ENCODE assay signal across 9 cellular contexts in genomic region chr1:28928306-28928987, GRCh38. TPM values are rescaled to one million over a fixed set of nuclear protein-coding genes. Genes with fewer than 3 reads are reported as not detected.
DNase-seq lines count a peak whose midpoint lies in the region; ATAC-seq and TF ChIP-seq lines count a peak whose summit lies in the region.
"Had no signal": no experiment of that assay in that cellular context is flagged by ENCODE, and none has a peak within 500 bp of the region (broad histone marks: within the 10 kb centered on the region; RNA-seq: fewer than 3 reads in every experiment).

No MANE protein-coding gene starts in this region.

- DNase-seq in EH (ENCODE audit: low read depth) (peak; percentile 2), NCI-H2081 (lab: John Stamatoyannopoulos, UW) (peak; percentile 22 to 75), colonic mucosa (no peak), foreskin fibroblast (no peak), coronary artery (ENCODE audit: low spot score) (no peak), mesenteric fat pad (ENCODE audit: low spot score) (no peak)
- DNase-seq: NK-92 treated with Interleukin-12 subunit alpha and Interleukin-12 subunit beta, amount 100 ng/mL, for 24 hours had no signal

- H3K9me3 ChIP-seq in colonic mucosa: no peaks in the 10 kb centered on the region
- H3K9me3 ChIP-seq in neutrophil: no peaks in the 10 kb centered on the region

- H3K4me1 ChIP-seq in colonic mucosa (peaks cover 18% of the 10 kb centered on the region), neutrophil (ENCODE audit: control insufficient read depth in 1 of 2, insufficient read depth in 1 of 2, low read depth in 1 of 2, low read length in 1 of 2) (peaks cover 45 to 49% of the 10 kb centered on the region in 2 experiments)

- peak overlapping the region in 1 of 2 donors; percentile 64 for H3K9ac ChIP-seq in colonic mucosa (ENCODE audit: low read depth in 2 of 2, low read length in 2 of 2)

- no peak for TF ChIP-seq CTCF in colonic mucosa (IDR thresholded peaks at IDR 0.05)
- TF ChIP-seq CTCF in neutrophil (IDR thresholded peaks at IDR 0.05): no peak
- TF ChIP-seq CTCF in foreskin fibroblast (IDR thresholded peaks at IDR 0.05; ENCODE audit: low read depth, low read length): no peak
- TF ChIP-seq CTCF in coronary artery (IDR thresholded peaks at IDR 0.05): no peak

- H3K27me3 ChIP-seq in colonic mucosa (no peaks in the 10 kb centered on the region), neutrophil (no peaks in the 10 kb centered on the region)

- intact Hi-C loops in colonic mucosa (cut with DNase I): no loop called here

- H3K4me3 ChIP-seq in colonic mucosa (no peak overlapping the region), neutrophil (ENCODE audit: low read depth in 1 of 2, low read length in 1 of 2) (peak overlapping the region; percentile 52 to 61), foreskin fibroblast (ENCODE audit: low read depth in 1 of 2, low read length in 2 of 2) (no peak overlapping the region), coronary artery (no peak overlapping the region)

- ATAC-seq in HG03521 (IDR thresholded peaks at IDR 0.05; ENCODE audit: unreplicated experiment): no peak

- H3K36me3 ChIP-seq in colonic mucosa (no peaks in the 10 kb centered on the region), neutrophil (no peaks in the 10 kb centered on the region)

- peak overlapping the region; percentile 73 for H3K27ac ChIP-seq in colonic mucosa
- peak overlapping the region; percentile 99 for H3K27ac ChIP-seq in neutrophil
- H3K27ac ChIP-seq in coronary artery: no peak overlapping the region

RNA-seq across cellular contexts. Expression of gene EPB41, which starts 14.1 kb away (rescaled TPM):
- total RNA-seq in colonic mucosa (10 to 100 TPM; 65.4 to 74.0 TPM), mesenteric fat pad (37.7 TPM)

Comparison
In these comparisons a context has a peak if more than half of its experiments do, and no peak if none do; other contexts are left out.
1. DNase-seq: peak in EH (single experiment) and NCI-H2081 (2 of 2); none in colonic mucosa (single experiment), foreskin fibroblast (0 of 2), coronary artery (single experiment) and mesenteric fat pad (single experiment).
2. H3K27ac ChIP-seq: peak in colonic mucosa (single experiment) and neutrophil (single experiment); none in coronary artery (0 of 2).
3. H3K4me3 ChIP-seq: peak in neutrophil (2 of 2); none in colonic mucosa (single experiment), foreskin fibroblast (0 of 2) and coronary artery (single experiment).